In the genomic region with DNA sequence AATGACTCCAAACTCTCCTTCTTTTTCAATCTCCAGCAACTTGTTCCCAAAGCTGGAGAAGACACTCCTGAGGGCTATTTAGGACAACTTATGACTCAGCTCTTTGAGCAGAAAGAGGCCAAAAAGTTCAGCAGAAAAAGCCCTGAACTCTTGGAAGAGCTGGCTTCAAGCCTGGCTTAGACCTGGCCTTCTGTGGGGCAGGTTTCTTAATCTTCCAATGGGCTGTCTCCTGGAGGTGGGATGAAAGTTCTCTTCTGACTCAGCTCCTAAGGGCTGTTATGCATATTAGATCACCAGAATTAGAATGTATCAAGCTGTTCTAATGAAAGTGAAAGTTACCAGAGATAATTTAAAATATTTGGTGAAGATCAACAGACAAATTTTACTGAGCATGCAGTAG, we compare ENCODE assay signal across 23 cellular contexts.
"Had no signal": no experiment of that assay in that cellular context is flagged by ENCODE, and none has a peak within 500 bp of the region (broad histone marks: within the 10 kb centered on the region; RNA-seq: fewer than 3 reads in every experiment).

No MANE protein-coding gene starts in this region.

- H3K36me3 Mint-ChIP-seq: activated CD4-positive, alpha-beta memory T cell treated with anti-CD3 and anti-CD28 coated beads for 36 hours; activated CD8-positive, alpha-beta memory T cell treated with anti-CD3 and anti-CD28 coated beads, Interleukin-2, amount 10 ng/mL, durations not matched to agents 7 days and 5 days; activated naive CD4-positive, alpha-beta T cell treated with anti-CD3 and anti-CD28 coated beads, Interleukin-2, amount 50 U/mL, for 24 hours; natural killer cell had no signal

- H3K27ac Mint-ChIP-seq: activated CD4-positive, alpha-beta memory T cell treated with anti-CD3 and anti-CD28 coated beads for 36 hours; activated CD8-positive, alpha-beta memory T cell treated with anti-CD3 and anti-CD28 coated beads, Interleukin-2, amount 10 ng/mL, durations not matched to agents 7 days and 5 days; activated naive CD4-positive, alpha-beta T cell treated with anti-CD3 and anti-CD28 coated beads, Interleukin-2, amount 50 U/mL, for 24 hours; activated T-helper 2 cell treated with anti-CD3 and anti-CD28 coated beads, Interferon-gamma antibody, Interleukin-2, Interleukin-4, amounts not matched to agents 10 μg/mL and 5 μg/mL and 100 μg/mL, durations not matched to agents 14 hours and 24 hours and 36 hours; effector memory CD8-positive, alpha-beta T cell; natural killer cell had no signal

- DNase-seq: activated CD4-positive, alpha-beta memory T cell treated with anti-CD3 and anti-CD28 coated beads for 36 hours; activated CD8-positive, alpha-beta memory T cell treated with anti-CD3 and anti-CD28 coated beads, Interleukin-2, amount 10 ng/mL, durations not matched to agents 7 days and 5 days; activated T-cell treated with anti-CD3 and anti-CD28 coated beads, Interleukin-2, amount 50 U/mL, for 1 hour; amniotic stem cell; brain microvascular endothelial cell; cerebellar nuclear complex; dermis blood vessel endothelial cell; effector memory CD8-positive, alpha-beta T cell; hippocampal formation; left ventricle myocardium inferior; mesendoderm; natural killer cell; retina; stimulated activated CD4-positive, alpha-beta T cell treated with anti-CD3 and anti-CD28 coated beads, Interleukin-4, amount 100 ng/mL, for 24 hours; stimulated activated naive CD4-positive, alpha-beta T cell; substantia nigra; trophoblast cell; WERI-Rb-1 had no signal

- H3K4me1 Mint-ChIP-seq: activated CD8-positive, alpha-beta memory T cell treated with anti-CD3 and anti-CD28 coated beads, Interleukin-2, amount 10 ng/mL, durations not matched to agents 7 days and 5 days; activated naive CD4-positive, alpha-beta T cell treated with anti-CD3 and anti-CD28 coated beads, Interleukin-2, amount 50 U/mL, for 24 hours; natural killer cell had no signal

- H3K27me3 ChIP-seq: brain microvascular endothelial cell, neutrophil had no signal

- H3K9me3 Mint-ChIP-seq: activated T-helper 2 cell treated with anti-CD3 and anti-CD28 coated beads, Interferon-gamma antibody, Interleukin-2, Interleukin-4, amounts not matched to agents 10 μg/mL and 5 μg/mL and 100 μg/mL, durations not matched to agents 14 hours and 24 hours and 36 hours had no signal

- H3K27me3 Mint-ChIP-seq: activated CD4-positive, alpha-beta memory T cell treated with anti-CD3 and anti-CD28 coated beads for 36 hours; activated CD8-positive, alpha-beta memory T cell treated with anti-CD3 and anti-CD28 coated beads, Interleukin-2, amount 10 ng/mL, durations not matched to agents 7 days and 5 days; effector memory CD8-positive, alpha-beta T cell had no signal

- H3K27ac ChIP-seq: brain microvascular endothelial cell, epithelial cell of prostate, left ventricle myocardium inferior, neutrophil, skin epidermis, WERI-Rb-1 had no signal

- H3K36me3 ChIP-seq: brain microvascular endothelial cell, left ventricle myocardium inferior, neutrophil, WERI-Rb-1 had no signal

- H3K4me3 ChIP-seq: left ventricle myocardium inferior, skin epidermis had no signal

- H3K4me1 ChIP-seq: left ventricle myocardium inferior had no signal

- H3K9me3 ChIP-seq: neutrophil had no signal

- ATAC-seq: activated CD8-positive, alpha-beta memory T cell treated with anti-CD3 and anti-CD28 coated beads, Interleukin-2, amount 10 ng/mL, durations not matched to agents 7 days and 5 days; effector memory CD8-positive, alpha-beta T cell; natural killer cell had no signal

- H3K4me3 Mint-ChIP-seq: activated CD4-positive, alpha-beta memory T cell treated with anti-CD3 and anti-CD28 coated beads for 36 hours; activated CD8-positive, alpha-beta memory T cell treated with anti-CD3 and anti-CD28 coated beads, Interleukin-2, amount 10 ng/mL, durations not matched to agents 7 days and 5 days; activated naive CD4-positive, alpha-beta T cell treated with anti-CD3 and anti-CD28 coated beads, Interleukin-2, amount 50 U/mL, for 24 hours; effector memory CD8-positive, alpha-beta T cell; natural killer cell had no signal
